Comparison of ENCODE assay signal across 8 cellular contexts in the genomic region with DNA sequence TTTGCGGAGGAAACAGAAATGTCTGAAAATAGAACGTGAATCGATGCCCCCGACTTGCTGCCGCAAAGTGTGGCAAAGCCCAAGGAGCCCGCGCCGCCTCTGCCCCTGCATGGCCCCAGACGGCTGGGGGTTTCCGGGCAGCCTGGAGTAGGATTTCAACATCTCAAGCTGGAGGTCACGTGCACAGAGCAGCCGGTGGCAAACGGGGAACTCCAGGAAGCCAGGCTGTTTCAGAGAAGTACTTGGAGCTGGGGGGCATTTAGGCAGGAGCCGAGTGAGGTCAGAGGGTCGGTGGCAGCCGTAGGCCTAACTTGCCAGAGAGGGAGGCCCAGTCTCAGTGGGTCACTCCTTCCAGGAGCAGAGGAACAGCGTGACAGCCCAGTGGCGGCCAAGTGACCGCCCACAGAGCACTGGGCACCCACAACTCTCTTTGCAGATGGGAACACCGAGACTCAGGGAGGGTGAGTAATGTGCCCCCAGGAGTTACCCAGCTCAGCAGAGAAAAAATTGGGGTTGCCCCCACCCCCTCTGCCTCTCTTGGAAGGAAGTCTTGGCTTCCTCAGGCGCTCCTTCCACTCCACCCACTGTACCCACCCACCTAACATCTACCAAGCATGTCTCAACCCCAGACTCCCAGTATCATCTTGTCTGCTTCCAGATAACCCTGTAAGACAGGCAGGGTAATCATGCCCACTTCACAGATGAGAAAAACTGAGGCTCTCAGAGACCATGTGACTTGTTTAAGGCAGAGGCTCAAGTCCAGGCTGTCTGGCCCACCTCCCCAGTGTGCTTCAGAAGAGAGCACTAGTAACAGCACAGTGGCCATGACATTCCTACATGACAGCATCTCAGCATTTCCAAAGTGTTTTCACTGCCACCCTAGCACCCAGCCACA.
DNase-seq lines count a peak whose midpoint lies in the region; ATAC-seq, FAIRE-seq and TF ChIP-seq lines count a peak whose summit lies in the region.

No MANE protein-coding gene starts in this region.

- DNase-seq in Daoy (ENCODE audit: low read depth) = peak; percentile 95
- DNase-seq in RCC 7860 (ENCODE audit: low spot score) = peak; percentile 75
- peak; percentile 55 for DNase-seq in activated gamma-delta T cell treated with anti-CD3 and anti-CD28 coated beads, Interleukin-2, amount 50 U/mL, for 16 hours (ENCODE audit: low read depth)
- DNase-seq in heart left ventricle = peak; percentile 79 to 91 (median 80)
- DNase-seq in stimulated activated CD4-positive, alpha-beta T cell treated with anti-CD3 and anti-CD28 coated beads, Interleukin-12 subunit alpha, Interleukin-12 subunit beta, amount 100 ng/mL, for 24 hours (ENCODE audit: low read depth in 2 of 2) = peak; percentile 80 to 88
- DNase-seq in NCI-H146 (lab: John Stamatoyannopoulos, UW) = no peak
- DNase-seq in LoVo (ENCODE audit: low spot score) = no peak

- no peaks in the 10 kb centered on the region for H3K27me3 ChIP-seq in heart left ventricle

- no peak for TF ChIP-seq POLR2A in heart left ventricle (IDR thresholded peaks at IDR 0.05)

- intact Hi-C loops in heart left ventricle (cut with DNase I) = no loop called here

- no peak for TF ChIP-seq CTCF in heart left ventricle (IDR thresholded peaks at IDR 0.05)

- no peaks in the 10 kb centered on the region for H3K36me3 ChIP-seq in heart left ventricle

- FAIRE-seq in RCC 7860 (lab: Jason Lieb, UNC) = no peak

- peaks cover 0 to 82% (median 16%) of the 10 kb centered on the region in 12 donors for H3K4me1 ChIP-seq in heart left ventricle

- H3K4me3 ChIP-seq in heart left ventricle = peak overlapping the region in 5 of 12 donors; percentile 9 to 24 (median 17)

- ATAC-seq in HG02571 (IDR thresholded peaks at IDR 0.05; ENCODE audit: unreplicated experiment) (peak; percentile 49), heart left ventricle (peak; percentile 43 to 80 (median 67))

- H3K27ac ChIP-seq in heart left ventricle = peak overlapping the region in 4 of 12 donors; percentile 32 to 90 (median 47)

- WGBS in heart left ventricle, 4 donors = 55 to 59% (median 56%) methylated on average over 20 to 21 of the region's 21 CpGs

- no peaks in the 10 kb centered on the region for H3K9me3 ChIP-seq in heart left ventricle

Comparison
In these comparisons a context has a peak if more than half of its experiments do, and no peak if none do; other contexts are left out.
1. DNase-seq: peak in Daoy (single experiment), RCC 7860 (single experiment), activated gamma-delta T cell treated with anti-CD3 and anti-CD28 coated beads, Interleukin-2, amount 50 U/mL, for 16 hours (single experiment), heart left ventricle (5 of 5) and stimulated activated CD4-positive, alpha-beta T cell treated with anti-CD3 and anti-CD28 coated beads, Interleukin-12 subunit alpha, Interleukin-12 subunit beta, amount 100 ng/mL, for 24 hours (2 of 2); none in NCI-H146 (single experiment) and LoVo (single experiment).